ENCODE assay signal across 8 cellular contexts in genomic region chr19:1590641-1591397, GRCh38. TPM values are rescaled to one million over a fixed set of nuclear protein-coding genes. Genes with fewer than 3 reads are reported as not detected.
DNase-seq lines count a peak whose midpoint lies in the region; ATAC-seq lines count a peak whose summit lies in the region.

No MANE protein-coding gene starts in this region.

- H3K27ac ChIP-seq in right cardiac atrium (ENCODE audit: low read length): no peak overlapping the region

- H3K4me3 Mint-ChIP-seq in IgD-negative memory B cell: peak overlapping the region; percentile 83 to 94 (median 88)
- H3K4me3 Mint-ChIP-seq in activated CD8-positive, alpha-beta T cell treated with anti-CD3 and anti-CD28 coated beads, Interleukin-2, amount 10 ng/mL, durations not matched to agents 7 days and 5 days: peak overlapping the region; percentile 84

- peaks cover 6% of the 10 kb centered on the region for H3K4me1 ChIP-seq in right cardiac atrium (ENCODE audit: control insufficient read depth, insufficient read depth, low read length)

- intact Hi-C loops in right cardiac atrium (cut with DNase I): no loop called here

- ATAC-seq in activated CD8-positive, alpha-beta T cell treated with anti-CD3 and anti-CD28 coated beads, Interleukin-2, amount 10 ng/mL, durations not matched to agents 7 days and 5 days: peak; percentile 35
- no peak for ATAC-seq in right cardiac atrium
- no peak for ATAC-seq in GM18870 (IDR thresholded peaks at IDR 0.05; ENCODE audit: unreplicated experiment)
- ATAC-seq in GM19351 (IDR thresholded peaks at IDR 0.05; ENCODE audit: unreplicated experiment): no peak

- peak overlapping the region; percentile 31 to 89 (median 87) for H3K27ac Mint-ChIP-seq in IgD-negative memory B cell
- H3K27ac Mint-ChIP-seq in activated CD8-positive, alpha-beta T cell treated with anti-CD3 and anti-CD28 coated beads, Interleukin-2, amount 10 ng/mL, durations not matched to agents 7 days and 5 days: peak overlapping the region; percentile 80

- H3K9me3 ChIP-seq in right cardiac atrium (ENCODE audit: control insufficient read depth, low read length): no peaks in the 10 kb centered on the region

- H3K9me3 Mint-ChIP-seq in IgD-negative memory B cell: no peaks in the 10 kb centered on the region
- no peaks in the 10 kb centered on the region for H3K9me3 Mint-ChIP-seq in activated CD8-positive, alpha-beta T cell treated with anti-CD3 and anti-CD28 coated beads, Interleukin-2, amount 10 ng/mL, durations not matched to agents 7 days and 5 days (ENCODE audit: insufficient read depth)

- no peaks in the 10 kb centered on the region for H3K27me3 Mint-ChIP-seq in IgD-negative memory B cell
- no peaks in the 10 kb centered on the region for H3K27me3 Mint-ChIP-seq in activated CD8-positive, alpha-beta T cell treated with anti-CD3 and anti-CD28 coated beads, Interleukin-2, amount 10 ng/mL, durations not matched to agents 7 days and 5 days (ENCODE audit: low read depth)

- H3K36me3 Mint-ChIP-seq in IgD-negative memory B cell: no peaks in the 10 kb centered on the region
- peaks cover 20% of the 10 kb centered on the region for H3K36me3 Mint-ChIP-seq in activated CD8-positive, alpha-beta T cell treated with anti-CD3 and anti-CD28 coated beads, Interleukin-2, amount 10 ng/mL, durations not matched to agents 7 days and 5 days (ENCODE audit: low read depth)

- H3K4me1 Mint-ChIP-seq in IgD-negative memory B cell: peaks cover 12 to 19% (median 13%) of the 10 kb centered on the region in 3 donors
- H3K4me1 Mint-ChIP-seq in activated CD8-positive, alpha-beta T cell treated with anti-CD3 and anti-CD28 coated beads, Interleukin-2, amount 10 ng/mL, durations not matched to agents 7 days and 5 days (ENCODE audit: low read depth): peaks cover 24% of the 10 kb centered on the region

- no peaks in the 10 kb centered on the region for H3K27me3 ChIP-seq in right cardiac atrium (ENCODE audit: control insufficient read depth, insufficient read depth)

- POLR2A ChIA-PET in activated CD8-positive, alpha-beta T cell treated with anti-CD3 and anti-CD28 coated beads, Interleukin-2, amount 10 ng/mL, durations not matched to agents 7 days and 5 days (lab: Charles Lee): interaction anchor here (1.0 to 1.4 kb wide), 2 partner anchors 15 to 62 kb away, joined by 3 to 5 read pairs; no protein-coding TSS in a partner anchor

- 30% methylated on average over 10 of the region's 10 CpGs for WGBS in right cardiac atrium

- H3K4me3 ChIP-seq in right cardiac atrium (ENCODE audit: low read length): peak overlapping the region; percentile 91

- DNase-seq in ELR (ENCODE audit: low read depth) (peak; percentile 48), right cardiac atrium (no peak), NCI-H1105 treated with DMSO at 0.1 percent for 48 hours (lab: John Stamatoyannopoulos, UW) (no peak)
- DNase-seq in activated CD8-positive, alpha-beta T cell treated with anti-CD3 and anti-CD28 coated beads, Interleukin-2, amount 10 ng/mL, durations not matched to agents 7 days and 5 days: peak; percentile 61
- peak; percentile 33 for DNase-seq in stimulated activated CD4-positive, alpha-beta T cell treated with anti-CD3 and anti-CD28 coated beads, Interleukin-1b, Interleukin-23, amount 100 ng/mL, for 48 hours

- CTCF ChIA-PET in activated CD8-positive, alpha-beta T cell treated with anti-CD3 and anti-CD28 coated beads, Interleukin-2, amount 10 ng/mL, durations not matched to agents 7 days and 5 days (lab: Charles Lee): interaction anchor here (0.7 to 1.8 kb wide), 10 partner anchors 13 to 235 kb away, joined by 3 to 12 read pairs (median 4); no protein-coding TSS in a partner anchor

RNA-seq across cellular contexts. Expression of gene MBD3, which starts 1.8 kb away (rescaled TPM):
- polyA plus RNA-seq in IgD-negative memory B cell (16.4 TPM), right cardiac atrium (96.2 TPM)
- total RNA-seq in activated CD8-positive, alpha-beta T cell treated with anti-CD3 and anti-CD28 coated beads, Interleukin-2, amount 10 ng/mL, durations not matched to agents 7 days and 5 days: 100 to 1,000 TPM in 1 of 2 experiments, 10 to 100 TPM in 1; 98.4 to 102 TPM
- 10 to 100 TPM; 45.8 to 63.0 (median 58.9) TPM for total RNA-seq in right cardiac atrium

RNA-seq across cellular contexts. Expression of gene UQCR11, which starts 14.4 kb away (rescaled TPM):
- polyA plus RNA-seq in IgD-negative memory B cell: 487 TPM
- total RNA-seq in activated CD8-positive, alpha-beta T cell treated with anti-CD3 and anti-CD28 coated beads, Interleukin-2, amount 10 ng/mL, durations not matched to agents 7 days and 5 days: 100 to 1,000 TPM; 180 to 195 TPM
- total RNA-seq in right cardiac atrium: 100 to 1,000 TPM; 639 to 958 (median 854) TPM
- 472 TPM for polyA plus RNA-seq in right cardiac atrium

RNA-seq across cellular contexts. Expression of gene MEX3D, which starts 22.7 kb away (rescaled TPM):
- polyA plus RNA-seq in IgD-negative memory B cell (0.13 TPM), right cardiac atrium (4.4 TPM)
- 10 to 100 TPM; 12.2 to 12.5 TPM for total RNA-seq in activated CD8-positive, alpha-beta T cell treated with anti-CD3 and anti-CD28 coated beads, Interleukin-2, amount 10 ng/mL, durations not matched to agents 7 days and 5 days
- total RNA-seq in right cardiac atrium: 10 to 100 TPM in 3 of 4 donors, 1 to 10 TPM in 1; 9.5 to 12.4 (median 11.7) TPM

Comparison
In these comparisons a context has a peak if more than half of its experiments do, and no peak if none do; other contexts are left out.
1. DNase-seq: peak in ELR (single experiment), activated CD8-positive, alpha-beta T cell treated with anti-CD3 and anti-CD28 coated beads, Interleukin-2, amount 10 ng/mL, durations not matched to agents 7 days and 5 days (single experiment) and stimulated activated CD4-positive, alpha-beta T cell treated with anti-CD3 and anti-CD28 coated beads, Interleukin-1b, Interleukin-23, amount 100 ng/mL, for 48 hours (single experiment); none in right cardiac atrium (0 of 3) and NCI-H1105 treated with DMSO at 0.1 percent for 48 hours (single experiment).